ENCODE assay signal across 14 cellular contexts in genomic region chr9:80156725-80157124, GRCh38.
DNase-seq lines count a peak whose midpoint lies in the region; ATAC-seq, FAIRE-seq and TF ChIP-seq lines count a peak whose summit lies in the region.
"Had no signal": no experiment of that assay in that cellular context is flagged by ENCODE, and none has a peak within 500 bp of the region (broad histone marks: within the 10 kb centered on the region; RNA-seq: fewer than 3 reads in every experiment).

No MANE protein-coding gene starts in this region.

- 60 to 65% methylated on average over 2 of the region's 2 CpGs for WGBS in GM23248 (ENCODE audit: low coverage in 1 of 2, low lambda C conversion rate in 2 of 2, missing lambda C conversion rate in 2 of 2), 2 experiments

- H3K27me3 ChIP-seq in endothelial cell of umbilical vein (ENCODE audit: control insufficient read depth in 2 of 2, insufficient read depth in 2 of 2, low read length in 2 of 2) (no peaks in the 10 kb centered on the region), GM23248 (replicated peaks; ENCODE audit: insufficient read depth) (peaks cover 10% of the 10 kb centered on the region)
- H3K27me3 ChIP-seq: ovary, upper lobe of right lung had no signal

- TF ChIP-seq CTCF in endothelial cell of umbilical vein (IDR thresholded peaks at IDR 0.05; ENCODE audit: extremely low read depth in 1 of 2, insufficient read depth in 1 of 2, low read depth in 1 of 2, low read length in 2 of 2) (no peak), kidney (IDR thresholded peaks at IDR 0.05; ENCODE audit: borderline replicate concordance, extremely low read depth, insufficient read depth) (no peak)

- H3K4me2 ChIP-seq in endothelial cell of umbilical vein (ENCODE audit: insufficient read depth, low read length): peak overlapping the region; percentile 6
- H3K4me2 ChIP-seq in GM23248 (ENCODE audit: unreplicated experiment): no peak overlapping the region

- H3K36me3 ChIP-seq in endothelial cell of umbilical vein (ENCODE audit: control insufficient read depth in 2 of 2, extremely low read depth in 1 of 2, insufficient read depth in 2 of 2, low read length in 2 of 2) (no peaks in the 10 kb centered on the region), GM23248 (ENCODE audit: low read depth) (no peaks in the 10 kb centered on the region), kidney (ENCODE audit: control insufficient read depth in 1 of 2, insufficient read depth in 2 of 2, low read length in 2 of 2) (no peaks in the 10 kb centered on the region)
- H3K36me3 ChIP-seq: ovary, upper lobe of right lung had no signal

- CTCF ChIA-PET in endothelial cell of umbilical vein (lab: Charles Lee): no interaction called here

- intact Hi-C loops in endothelial cell of umbilical vein (cut with micrococcal nuclease): loop anchor here (1.0 to 5.0 kb wide), 2 partner anchors 354 to 585 kb away; partner anchors contain the start of gene TLE4
- intact Hi-C loops in kidney (cut with DNase I): no loop called here

- no peaks in the 10 kb centered on the region for H3F3A ChIP-seq in GM23248 (ENCODE audit: insufficient read depth)

- no peak for TF ChIP-seq POLR2A in endothelial cell of umbilical vein (IDR thresholded peaks at IDR 0.05; ENCODE audit: low read depth, low read length)

- H3K79me2 ChIP-seq in endothelial cell of umbilical vein (ENCODE audit: control insufficient read depth, insufficient read depth, low read length): no peaks in the 10 kb centered on the region
- no peaks in the 10 kb centered on the region for H3K79me2 ChIP-seq in GM23248 (ENCODE audit: insufficient read depth)

- FAIRE-seq in endothelial cell of umbilical vein (lab: Jason Lieb, UNC): no peak
- no peak for FAIRE-seq in kidney (lab: Jason Lieb, UNC)
- FAIRE-seq: GM18507 had no signal

- H3K9ac ChIP-seq in endothelial cell of umbilical vein (replicated peaks; ENCODE audit: extremely low read depth, insufficient read depth, low read length): no peak overlapping the region
- no peak overlapping the region for H3K9ac ChIP-seq in GM23248
- H3K9ac ChIP-seq in kidney (ENCODE audit: low read length in 2 of 2): no peak overlapping the region

- ATAC-seq in GM18873 (IDR thresholded peaks at IDR 0.05; ENCODE audit: low FRiP score, unreplicated experiment) (peak; percentile 66), GM21717 (IDR thresholded peaks at IDR 0.05; ENCODE audit: unreplicated experiment) (peak; percentile 61), HG03196 (IDR thresholded peaks at IDR 0.05; ENCODE audit: unreplicated experiment) (peak; percentile 67)
- ATAC-seq: upper lobe of right lung had no signal

- no TSS peak for BruUV-seq in endothelial cell of umbilical vein (replicated peaks; lab: Mats Ljungman, UMichigan)

- H2AFZ ChIP-seq in endothelial cell of umbilical vein (ENCODE audit: low read depth, low read length) (no peak overlapping the region), GM23248 (no peak overlapping the region)

- in situ Hi-C loops in GM23248 (cut with MboI): no loop called here

- H3K9me3 ChIP-seq in endothelial cell of umbilical vein (replicated peaks; ENCODE audit: control insufficient read depth, insufficient read depth, low read length) (no peaks in the 10 kb centered on the region), GM23248 (ENCODE audit: low read depth) (no peaks in the 10 kb centered on the region), kidney (ENCODE audit: control insufficient read depth in 1 of 2, low read length in 2 of 2) (no peaks in the 10 kb centered on the region)
- H3K9me3 ChIP-seq: ovary, upper lobe of right lung had no signal

- H3K4me1 ChIP-seq in endothelial cell of umbilical vein (ENCODE audit: control insufficient read depth, extremely low read depth, insufficient read depth, low read length) (peaks cover 18% of the 10 kb centered on the region), GM23248 (ENCODE audit: insufficient read depth) (no peaks in the 10 kb centered on the region), kidney (ENCODE audit: control insufficient read depth in 1 of 2, insufficient read depth in 1 of 2, low read depth in 1 of 2, low read length in 2 of 2) (peaks cover 3 to 12% of the 10 kb centered on the region in 2 donors)

- DNase-seq in endothelial cell of umbilical vein (ENCODE audit: low read depth, low spot score): no peak
- DNase-seq in glomerular visceral epithelial cell (ENCODE audit: extremely low spot score): no peak
- DNase-seq in GM23248: no peak
- DNase-seq in NCI-H1436 (lab: John Stamatoyannopoulos, UW): no peak
- no peak for DNase-seq in kidney
- DNase-seq: activated T-cell treated with anti-CD3 and anti-CD28 coated beads for 4 hours, islet precursor cell, NCI-H524 treated with DMSO at 0.1 percent for 48 hours, ovary, upper lobe of right lung had no signal

- dilution Hi-C loops in endothelial cell of umbilical vein (cut with MboI; ENCODE audit: extremely low pct_ligation_motif_present, low sequenced_read_pairs): no loop called here

- POLR2A ChIA-PET in endothelial cell of umbilical vein (lab: Charles Lee): no interaction called here

- H4K20me1 ChIP-seq in endothelial cell of umbilical vein (replicated peaks; ENCODE audit: control insufficient read depth, extremely low read depth, insufficient read depth, low read length) (no peaks in the 10 kb centered on the region), GM23248 (ENCODE audit: insufficient read depth) (no peaks in the 10 kb centered on the region)

- H3K27ac ChIP-seq in endothelial cell of umbilical vein (ENCODE audit: insufficient read depth, low read depth, low read length) (no peak overlapping the region), GM23248 (no peak overlapping the region), kidney (ENCODE audit: low read depth in 2 of 2, low read length in 2 of 2) (no peak overlapping the region)
- H3K27ac ChIP-seq: ovary, upper lobe of right lung had no signal

- H3K4me3 ChIP-seq in endothelial cell of umbilical vein (replicated peaks in 1 of 3; ENCODE audit: insufficient read depth in 1 of 3, low read depth in 1 of 3, low read length in 3 of 3) (no peak overlapping the region), GM23248 (no peak overlapping the region), kidney (ENCODE audit: low read length in 2 of 2) (no peak overlapping the region)
- H3K4me3 ChIP-seq: ovary, upper lobe of right lung had no signal

- no peaks in the 10 kb centered on the region for H3K9me1 ChIP-seq in endothelial cell of umbilical vein (replicated peaks; ENCODE audit: control insufficient read depth, extremely low read depth, insufficient read depth, low read length)

- no peaks in the 10 kb centered on the region for H3K9me2 ChIP-seq in GM23248 (ENCODE audit: insufficient read depth)

TF ChIP-seq in endothelial cell of umbilical vein, 7 proteins besides CTCF, POLR2A, EP300 and RAD21:
- no peak for TF ChIP-seq GATA2 (IDR thresholded peaks at IDR 0.05; ENCODE audit: insufficient read depth, insufficient read length, low read depth, low read length)
- no peak for TF ChIP-seq JUN (IDR thresholded peaks at IDR 0.05; ENCODE audit: borderline replicate concordance, insufficient read depth, insufficient read length, low read depth)
- no peak for TF ChIP-seq FOS (IDR thresholded peaks at IDR 0.05; ENCODE audit: borderline replicate concordance, insufficient read depth, low read length)
- no peak for TF ChIP-seq MYC (IDR thresholded peaks at IDR 0.05; ENCODE audit: low read depth, low read length)
- TF ChIP-seq POLR2AphosphoS5 (IDR thresholded peaks at IDR 0.05; ENCODE audit: insufficient read depth, low read depth, low read length): no peak
- no peak for TF ChIP-seq MAX (IDR thresholded peaks at IDR 0.05; ENCODE audit: insufficient read depth, insufficient read length)
- no peak for TF ChIP-seq EZH2 (IDR thresholded peaks at IDR 0.05; ENCODE audit: borderline replicate concordance, low read depth, low read length, severe bottlenecking)
